8 cellular contexts compared by ENCODE assay signal in genomic region chr18:45879681-45880655, GRCh38. TPM values are rescaled to one million over a fixed set of nuclear protein-coding genes. Genes with fewer than 3 reads are reported as not detected.
DNase-seq lines count a peak whose midpoint lies in the region; ATAC-seq, FAIRE-seq and TF ChIP-seq lines count a peak whose summit lies in the region.

No MANE protein-coding gene starts in this region.

- TF ChIP-seq CTCF in D721Med (IDR thresholded peaks at IDR 0.05; ENCODE audit: insufficient read depth, missing control alignments), result peak; percentile 85
- peak; percentile 60 to 68 (median 64) for TF ChIP-seq CTCF in ovary (IDR thresholded peaks at IDR 0.05)
- TF ChIP-seq CTCF in transverse colon (IDR thresholded peaks at IDR 0.05), result peak; percentile 88 to 99 (median 99)

- H3K4me3 ChIP-seq in ovary (no peak overlapping the region), transverse colon (no peak overlapping the region)

- FAIRE-seq in D721Med (lab: Jason Lieb, UNC) (no peak), frontal cortex (lab: Jason Lieb, UNC) (no peak)

- H3K27me3 ChIP-seq in ovary (no peaks in the 10 kb centered on the region), transverse colon (no peaks in the 10 kb centered on the region)

- ATAC-seq in GM21381 (IDR thresholded peaks at IDR 0.05; ENCODE audit: unreplicated experiment), result peak; percentile 63

- H3K9me3 ChIP-seq in ovary (no peaks in the 10 kb centered on the region), transverse colon (no peaks in the 10 kb centered on the region)

- H3K36me3 ChIP-seq in ovary (no peaks in the 10 kb centered on the region), transverse colon (peaks cover 0 to 68% (median 17%) of the 10 kb centered on the region in 4 donors)

- intact Hi-C loops in ovary (cut with DNase I) (loop anchor here in 1 of 4 donors (10.0 kb wide), 1 partner anchor 195 kb away; no protein-coding TSS in a partner anchor), transverse colon (cut with DNase I; ENCODE audit: low total_unique reads) (loop anchor here (5.0 kb wide), 1 partner anchor 188 kb away; no protein-coding TSS in a partner anchor)

- TF ChIP-seq EP300 in ovary (IDR thresholded peaks at IDR 0.05), result no peak
- no peak for TF ChIP-seq EP300 in transverse colon (IDR thresholded peaks at IDR 0.05; ENCODE audit: low read depth)

- no peak overlapping the region for H3K27ac ChIP-seq in ovary
- H3K27ac ChIP-seq in transverse colon, result no peak overlapping the region

- TF ChIP-seq POLR2A in ovary (IDR thresholded peaks at IDR 0.05) (no peak), transverse colon (IDR thresholded peaks at IDR 0.05) (no peak)

- H3K4me1 ChIP-seq in ovary (ENCODE audit: insufficient read depth) (no peaks in the 10 kb centered on the region), transverse colon (peaks cover 0 to 4% (median 0%) of the 10 kb centered on the region in 4 donors)

- DNase-seq in D721Med (ENCODE audit: insufficient read length, low spot score) (peak; percentile 54), HuH-7 (ENCODE audit: low spot score) (peak; percentile 34), RPMI8226 (peak; percentile 68), frontal cortex (ENCODE audit: low spot score in 2 of 2) (peak; percentile 19 to 62), ovary (peak; percentile 30 to 73 (median 52)), transverse colon (peak; percentile 64)
- DNase-seq in activated effector memory CD4-positive, alpha-beta T cell treated with Interleukin-2 at 50 U/mL for 16 hours, result peak; percentile 56

- in situ Hi-C loops in transverse colon (cut with MboI; ENCODE audit: low pct_ligation_motif_present in 1 of 4, low pct_unique_long_range_greater_than_20kb in 1 of 4, low sequenced_read_pairs in 3 of 4), result loop anchor here in 3 of 4 donors (10.0 to 25.0 kb wide), 2 partner anchors 185 to 218 kb away; no protein-coding TSS in a partner anchor

- WGBS in ovary, 3 donors, result 39 to 41% (median 40%) methylated on average over 17 of the region's 17 CpGs
- 42 to 77% methylated on average over 4 to 17 of the region's 17 CpGs for WGBS in transverse colon (ENCODE audit: low coverage in 1 of 2), 2 donors

RNA-seq across cellular contexts. Expression of gene SIGLEC15, which starts 54.5 kb away (rescaled TPM):
- total RNA-seq in frontal cortex (not detected), ovary (1 to 10 TPM in 1 of 7 donors, under 1 TPM in 4, not detected in 2; 0.12 to 1.4 (median 0.30) TPM), transverse colon (not detected)
- under 1 TPM in 1 of 2 donors, not detected in 1; 0.05 TPM for polyA plus RNA-seq in ovary
